Comparison of ENCODE assay signal across 12 cellular contexts in genomic region chr21:26964379-26964778, GRCh38. TPM values are rescaled to one million over a fixed set of nuclear protein-coding genes. Genes with fewer than 3 reads are reported as not detected.
A peak's percentile ranks its signal among the peaks of the same experiment; 100 is the strongest.
DNase-seq lines count a peak whose midpoint lies in the region; ATAC-seq and TF ChIP-seq lines count a peak whose summit lies in the region.
"Had no signal": no experiment of that assay in that cellular context is flagged by ENCODE, and none has a peak within 500 bp of the region (broad histone marks: within the 10 kb centered on the region; RNA-seq: fewer than 3 reads in every experiment).

No MANE protein-coding gene starts in this region.

- CTCF ChIA-PET in CD4-positive, alpha-beta memory T cell (lab: Charles Lee; ENCODE audit: partially characterized antibody): no interaction called here
- CTCF ChIA-PET in CD8-positive, alpha-beta memory T cell (lab: Charles Lee): no interaction called here

- POLR2A ChIA-PET in CD4-positive, alpha-beta memory T cell (lab: Charles Lee; ENCODE audit: partially characterized antibody): no interaction called here
- POLR2A ChIA-PET in CD8-positive, alpha-beta memory T cell (lab: Charles Lee): no interaction called here

- H3K4me1 Mint-ChIP-seq in CD4-positive, alpha-beta memory T cell: peaks cover 0 to 4% (median 1%) of the 10 kb centered on the region in 4 donors
- no peaks in the 10 kb centered on the region for H3K4me1 Mint-ChIP-seq in CD8-positive, alpha-beta memory T cell
- H3K4me1 Mint-ChIP-seq: B cell had no signal

- peak in 3 of 4 donors; percentile 48 to 67 (median 56) for ATAC-seq in psoas muscle

- H3K9me3 Mint-ChIP-seq in CD4-positive, alpha-beta memory T cell: peaks cover 0 to 7% (median 0%) of the 10 kb centered on the region in 8 donors
- peaks cover 0 to 4% (median 3%) of the 10 kb centered on the region in 5 donors for H3K9me3 Mint-ChIP-seq in CD8-positive, alpha-beta memory T cell

- DNase-seq in AG08395 (ENCODE audit: low spot score) (peak; percentile 75), amniotic epithelial cell (ENCODE audit: low read depth) (peak; percentile 69), iPS-NIHi7 (ENCODE audit: extremely low spot score) (peak; percentile 26), psoas muscle (peak; percentile 72 to 85), NCI-H1930 (lab: John Stamatoyannopoulos, UW) (no peak), NCI-H128 (lab: John Stamatoyannopoulos, UW; ENCODE audit: unreplicated experiment) (no peak)
- DNase-seq in CD4-positive, alpha-beta memory T cell: no peak
- no peak for DNase-seq in CD8-positive, alpha-beta memory T cell
- DNase-seq: activated CD8-positive, alpha-beta memory T cell treated with anti-CD3 and anti-CD28 coated beads for 24 hours; SIG-M5 had no signal

- H3K27ac ChIP-seq in psoas muscle: peak overlapping the region; percentile 64
- no peak overlapping the region for H3K27ac ChIP-seq in CD4-positive, alpha-beta memory T cell (ENCODE audit: low read depth, low read length)
- H3K27ac ChIP-seq in CD8-positive, alpha-beta memory T cell (ENCODE audit: low read depth, low read length): no peak overlapping the region
- H3K27ac ChIP-seq: HL-60 had no signal

- peaks cover 5 to 12% of the 10 kb centered on the region in 2 donors for H3K27me3 Mint-ChIP-seq in CD4-positive, alpha-beta memory T cell
- H3K27me3 Mint-ChIP-seq in CD8-positive, alpha-beta memory T cell: peaks cover 26 to 29% of the 10 kb centered on the region in 2 donors

- 35 to 61% (median 47%) methylated on average over 10 of the region's 10 CpGs for WGBS in psoas muscle, 3 donors

- peaks cover 0 to 48% (median 5%) of the 10 kb centered on the region in 3 donors for H3K27me3 ChIP-seq in psoas muscle (ENCODE audit: insufficient read depth in 3 of 3, low read length in 2 of 3)
- no peaks in the 10 kb centered on the region for H3K27me3 ChIP-seq in CD4-positive, alpha-beta memory T cell (ENCODE audit: insufficient read depth, low read length)
- no peaks in the 10 kb centered on the region for H3K27me3 ChIP-seq in CD8-positive, alpha-beta memory T cell (ENCODE audit: insufficient read depth, low read length, poor library complexity, severe bottlenecking)

- no peaks in the 10 kb centered on the region for H3K36me3 Mint-ChIP-seq in CD4-positive, alpha-beta memory T cell
- H3K36me3 Mint-ChIP-seq in CD8-positive, alpha-beta memory T cell: no peaks in the 10 kb centered on the region

- peak overlapping the region; percentile 74 for H3K4me3 ChIP-seq in psoas muscle
- H3K4me3 ChIP-seq in CD4-positive, alpha-beta memory T cell (ENCODE audit: low read length in 2 of 2): no peak overlapping the region
- H3K4me3 ChIP-seq in CD8-positive, alpha-beta memory T cell (ENCODE audit: low read length): no peak overlapping the region

- H3K27ac Mint-ChIP-seq in CD4-positive, alpha-beta memory T cell: no peak overlapping the region
- H3K27ac Mint-ChIP-seq in CD8-positive, alpha-beta memory T cell: no peak overlapping the region
- H3K27ac Mint-ChIP-seq: B cell had no signal

- H3K36me3 ChIP-seq in psoas muscle (ENCODE audit: insufficient read depth in 1 of 2, low read depth in 1 of 2): no peaks in the 10 kb centered on the region
- no peaks in the 10 kb centered on the region for H3K36me3 ChIP-seq in CD4-positive, alpha-beta memory T cell (ENCODE audit: insufficient read depth, low read length)
- no peaks in the 10 kb centered on the region for H3K36me3 ChIP-seq in CD8-positive, alpha-beta memory T cell (ENCODE audit: insufficient read depth, low read length)

- H3K4me3 Mint-ChIP-seq in CD4-positive, alpha-beta memory T cell: no peak overlapping the region
- no peak overlapping the region for H3K4me3 Mint-ChIP-seq in CD8-positive, alpha-beta memory T cell
- H3K4me3 Mint-ChIP-seq: B cell had no signal

- intact Hi-C loops in psoas muscle (cut with DNase I): loop anchor here in 1 of 2 donors (10.0 kb wide), 1 partner anchor 600 kb away; no protein-coding TSS in a partner anchor
- intact Hi-C loops in CD4-positive, alpha-beta memory T cell (cut with micrococcal nuclease): no loop called here

- TF ChIP-seq CTCF in psoas muscle (IDR thresholded peaks at IDR 0.05): no peak

- peaks cover 1% of the 10 kb centered on the region for H3K4me1 ChIP-seq in psoas muscle
- no peaks in the 10 kb centered on the region for H3K4me1 ChIP-seq in CD4-positive, alpha-beta memory T cell (ENCODE audit: insufficient read depth, low read length)
- no peaks in the 10 kb centered on the region for H3K4me1 ChIP-seq in CD8-positive, alpha-beta memory T cell (ENCODE audit: insufficient read depth, low read length)

- no peaks in the 10 kb centered on the region for H3K9me3 ChIP-seq in psoas muscle
- no peaks in the 10 kb centered on the region for H3K9me3 ChIP-seq in CD4-positive, alpha-beta memory T cell (ENCODE audit: control insufficient read depth in 1 of 2, low read length in 2 of 2)
- no peaks in the 10 kb centered on the region for H3K9me3 ChIP-seq in CD8-positive, alpha-beta memory T cell (ENCODE audit: low read length)

RNA-seq across cellular contexts. Expression of gene ADAMTS5, which starts 2.5 kb away (rescaled TPM):
- 1 to 10 TPM; 2.5 to 4.3 (median 2.9) TPM for total RNA-seq in psoas muscle
- 1 to 10 TPM in 2 of 3 donors, under 1 TPM in 1; 0.60 to 1.8 (median 1.0) TPM for polyA plus RNA-seq in psoas muscle
- not detected for total RNA-seq in CD4-positive, alpha-beta memory T cell
- polyA plus RNA-seq in CD4-positive, alpha-beta memory T cell: not detected
- total RNA-seq in CD8-positive, alpha-beta memory T cell: not detected
- not detected for polyA plus RNA-seq in CD8-positive, alpha-beta memory T cell
- total RNA-seq: B cell had no signal

Comparison
In these comparisons a context has a peak if more than half of its experiments do, and no peak if none do; other contexts are left out.
1. DNase-seq: peak in AG08395 (single experiment), amniotic epithelial cell (single experiment), iPS-NIHi7 (single experiment) and psoas muscle (2 of 2); none in NCI-H1930 (0 of 2), CD4-positive, alpha-beta memory T cell (0 of 5), CD8-positive, alpha-beta memory T cell (0 of 5) and NCI-H128 (single experiment).